Comparison of ENCODE assay signal across 10 cellular contexts in the genomic region with DNA sequence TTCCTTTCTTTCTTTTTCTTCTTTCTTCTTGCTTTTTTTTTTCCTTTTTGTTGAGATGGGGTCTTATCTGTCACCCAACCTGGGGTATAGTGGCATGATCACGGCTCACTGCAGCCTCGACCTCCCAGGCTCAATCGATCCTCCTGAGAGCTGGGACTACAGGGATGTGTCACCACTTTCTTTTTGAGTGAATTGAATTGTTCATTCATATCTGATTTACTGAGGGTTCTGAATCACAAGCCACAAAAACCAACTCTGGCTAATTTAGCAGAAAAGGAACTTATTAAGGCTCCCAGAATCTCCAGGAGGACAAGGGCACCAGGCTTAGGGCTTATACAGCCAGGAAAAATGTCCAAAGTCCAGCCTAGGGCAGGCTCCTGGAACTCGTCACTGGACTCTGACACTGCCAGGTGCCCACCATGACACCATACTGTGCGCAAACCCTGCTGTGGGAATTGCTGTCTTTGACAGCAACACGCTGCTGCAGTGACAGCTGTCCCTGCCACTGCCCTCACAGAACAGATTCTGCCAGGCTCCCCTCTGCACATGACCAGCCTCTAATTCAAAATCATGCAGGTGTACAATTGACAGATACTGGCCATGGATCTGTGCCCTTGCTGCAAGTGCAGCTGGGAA. TPM values are rescaled to one million over a fixed set of nuclear protein-coding genes. Genes with fewer than 3 reads are reported as not detected.
DNase-seq lines count a peak whose midpoint lies in the region; ATAC-seq and TF ChIP-seq lines count a peak whose summit lies in the region.
"Had no signal": no experiment of that assay in that cellular context is flagged by ENCODE, and none has a peak within 500 bp of the region (broad histone marks: within the 10 kb centered on the region; RNA-seq: fewer than 3 reads in every experiment).

No MANE protein-coding gene starts in this region.

- H3K36me3 Mint-ChIP-seq in activated B cell treated with CpG ODN at 0.5 μM for 24 hours (ENCODE audit: low read depth): no peaks in the 10 kb centered on the region

- peaks cover 2% of the 10 kb centered on the region for H3K27me3 Mint-ChIP-seq in activated B cell treated with CpG ODN at 0.5 μM for 24 hours

- no peak overlapping the region for H3K4me3 Mint-ChIP-seq in activated B cell treated with CpG ODN at 0.5 μM for 24 hours

- H3K36me3 ChIP-seq in smooth muscle cell (ENCODE audit: low read depth): no peaks in the 10 kb centered on the region

- H3K27ac Mint-ChIP-seq in activated B cell treated with CpG ODN at 0.5 μM for 24 hours: no peak overlapping the region

- ATAC-seq in HG03025 (IDR thresholded peaks at IDR 0.05; ENCODE audit: low FRiP score, unreplicated experiment) (peak; percentile 45), activated B cell treated with CpG ODN at 0.5 μM for 24 hours (ENCODE audit: low read depth) (peak; percentile 68)

- H3F3A ChIP-seq in smooth muscle cell (ENCODE audit: low read depth): peaks cover 5% of the 10 kb centered on the region

- no peaks in the 10 kb centered on the region for H3K79me2 ChIP-seq in smooth muscle cell (ENCODE audit: low read depth)

- WGBS in smooth muscle cell (ENCODE audit: low lambda C conversion rate): 56% methylated on average over 6 of the region's 6 CpGs

- CTCF ChIA-PET in activated B cell treated with CpG ODN at 0.5 μM for 24 hours (lab: Charles Lee): interaction anchor here (1.0 kb wide), 1 partner anchor 22 kb away, joined by 3 read pairs; no protein-coding TSS in a partner anchor

- H3K4me1 Mint-ChIP-seq in activated B cell treated with CpG ODN at 0.5 μM for 24 hours: peaks cover 26% of the 10 kb centered on the region

- H3K9me3 ChIP-seq in smooth muscle cell (replicated peaks; ENCODE audit: low read depth): no peaks in the 10 kb centered on the region

- H3K4me1 ChIP-seq in smooth muscle cell (ENCODE audit: low read depth): no peaks in the 10 kb centered on the region

- no peak overlapping the region for H3K4me3 ChIP-seq in smooth muscle cell
- H3K4me3 ChIP-seq in coronary artery: no peak overlapping the region
- H3K4me3 ChIP-seq: SK-N-MC had no signal

- intact Hi-C loops in activated B cell treated with CpG ODN at 0.5 μM for 24 hours (cut with micrococcal nuclease): no loop called here

- POLR2A ChIA-PET in activated B cell treated with CpG ODN at 0.5 μM for 24 hours (lab: Charles Lee): interaction anchor here (0.7 kb wide), 1 partner anchor 758 kb away, joined by 3 read pairs; no protein-coding TSS in a partner anchor

- H2AFZ ChIP-seq in smooth muscle cell (ENCODE audit: low read depth): no peak overlapping the region

- H3K27ac ChIP-seq in smooth muscle cell (ENCODE audit: low read depth) (no peak overlapping the region), coronary artery (no peak overlapping the region)
- H3K27ac ChIP-seq: C4-2B, SK-N-MC had no signal

- H3K4me2 ChIP-seq in smooth muscle cell: peak overlapping the region; percentile 43

- TF ChIP-seq CTCF in activated B cell treated with CpG ODN at 0.5 μM for 24 hours (IDR thresholded peaks at IDR 0.05): no peak
- no peak for TF ChIP-seq CTCF in smooth muscle cell (IDR thresholded peaks at IDR 0.05; ENCODE audit: borderline replicate concordance, insufficient read depth, poor library complexity, severe bottlenecking)
- no peak for TF ChIP-seq CTCF in coronary artery (IDR thresholded peaks at IDR 0.05)

- no peaks in the 10 kb centered on the region for H3K27me3 ChIP-seq in smooth muscle cell (ENCODE audit: low read depth)

- H3K9ac ChIP-seq in smooth muscle cell (ENCODE audit: low read depth): no peak overlapping the region

- peak; percentile 31 for DNase-seq in activated T-cell treated with anti-CD3 and anti-CD28 coated beads for 24 hours (ENCODE audit: low read depth)
- no peak for DNase-seq in activated T-cell treated with anti-CD3 and anti-CD28 coated beads for 4 hours
- no peak for DNase-seq in activated B cell treated with CpG ODN at 0.5 μM for 24 hours
- no peak for DNase-seq in smooth muscle cell (lab: John Stamatoyannopoulos, UW; ENCODE audit: unreplicated experiment)
- DNase-seq in pons (ENCODE audit: low spot score): no peak
- no peak for DNase-seq in NCI-H226
- no peak for DNase-seq in coronary artery (ENCODE audit: low spot score)

- no peaks in the 10 kb centered on the region for H4K20me1 ChIP-seq in smooth muscle cell (ENCODE audit: low read depth)

- H3K9me3 Mint-ChIP-seq in activated B cell treated with CpG ODN at 0.5 μM for 24 hours: peaks cover 3% of the 10 kb centered on the region

RNA-seq across cellular contexts. Expression of a gene that starts 42.9 kb away (rescaled TPM):
- total RNA-seq in activated B cell treated with CpG ODN at 0.5 μM for 24 hours: 25.3 and 31.5 TPM in 2 replicates
- total RNA-seq in smooth muscle cell: 0.49 and 9.7 TPM in 2 replicates
- polyA plus RNA-seq in smooth muscle cell: 0.54 and 1.5 TPM in 2 replicates
